ENCODE assay signal across 1 cellular context in the genomic region with DNA sequence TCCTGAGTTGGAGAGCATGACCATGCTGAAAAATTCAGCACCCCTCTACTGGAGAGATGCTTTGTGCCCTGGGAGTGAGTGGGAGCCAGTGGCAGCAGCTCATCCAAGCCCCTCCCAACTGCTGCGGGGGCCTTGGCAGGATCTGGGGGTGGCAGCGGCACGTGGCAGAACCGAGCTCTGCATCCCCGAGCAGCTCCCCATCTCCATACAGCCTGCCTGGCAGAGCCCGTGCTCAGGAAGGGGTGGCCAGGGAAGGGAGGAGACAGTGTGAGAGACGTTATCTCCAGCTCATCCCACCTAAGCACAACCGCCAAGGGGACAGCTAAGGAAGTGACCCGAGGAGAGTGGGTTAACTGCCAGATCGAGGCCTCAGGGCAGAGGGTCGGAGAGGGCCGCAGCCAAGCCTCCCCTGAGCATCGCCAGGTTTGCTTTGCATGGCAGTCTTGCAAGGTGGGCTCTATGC.
TF ChIP-seq lines count a peak whose summit lies in the region.

No MANE protein-coding gene starts in this region.

TF ChIP-seq in HCT116, 20 proteins besides CTCF, POLR2A, EP300 and RAD21 (continued from another document):
- TF ChIP-seq ZBTB33 (IDR thresholded peaks at IDR 0.05; ENCODE audit: extremely low read depth, insufficient replicate concordance, low read length) (no peak), CBX3 (IDR thresholded peaks at IDR 0.05; ENCODE audit: low read depth) (no peak), EGR1 (IDR thresholded peaks at IDR 0.05; ENCODE audit: low read depth) (no peak)
